ENCODE assay signal across 1 cellular context in genomic region chr7:50155755-50156154, GRCh38.
TF ChIP-seq lines count a peak whose summit lies in the region.

No MANE protein-coding gene starts in this region.

TF ChIP-seq in GM23338, 12 proteins besides CTCF, POLR2A, EP300 and RAD21 (continued from another document):
- TF ChIP-seq, protein P1, sequence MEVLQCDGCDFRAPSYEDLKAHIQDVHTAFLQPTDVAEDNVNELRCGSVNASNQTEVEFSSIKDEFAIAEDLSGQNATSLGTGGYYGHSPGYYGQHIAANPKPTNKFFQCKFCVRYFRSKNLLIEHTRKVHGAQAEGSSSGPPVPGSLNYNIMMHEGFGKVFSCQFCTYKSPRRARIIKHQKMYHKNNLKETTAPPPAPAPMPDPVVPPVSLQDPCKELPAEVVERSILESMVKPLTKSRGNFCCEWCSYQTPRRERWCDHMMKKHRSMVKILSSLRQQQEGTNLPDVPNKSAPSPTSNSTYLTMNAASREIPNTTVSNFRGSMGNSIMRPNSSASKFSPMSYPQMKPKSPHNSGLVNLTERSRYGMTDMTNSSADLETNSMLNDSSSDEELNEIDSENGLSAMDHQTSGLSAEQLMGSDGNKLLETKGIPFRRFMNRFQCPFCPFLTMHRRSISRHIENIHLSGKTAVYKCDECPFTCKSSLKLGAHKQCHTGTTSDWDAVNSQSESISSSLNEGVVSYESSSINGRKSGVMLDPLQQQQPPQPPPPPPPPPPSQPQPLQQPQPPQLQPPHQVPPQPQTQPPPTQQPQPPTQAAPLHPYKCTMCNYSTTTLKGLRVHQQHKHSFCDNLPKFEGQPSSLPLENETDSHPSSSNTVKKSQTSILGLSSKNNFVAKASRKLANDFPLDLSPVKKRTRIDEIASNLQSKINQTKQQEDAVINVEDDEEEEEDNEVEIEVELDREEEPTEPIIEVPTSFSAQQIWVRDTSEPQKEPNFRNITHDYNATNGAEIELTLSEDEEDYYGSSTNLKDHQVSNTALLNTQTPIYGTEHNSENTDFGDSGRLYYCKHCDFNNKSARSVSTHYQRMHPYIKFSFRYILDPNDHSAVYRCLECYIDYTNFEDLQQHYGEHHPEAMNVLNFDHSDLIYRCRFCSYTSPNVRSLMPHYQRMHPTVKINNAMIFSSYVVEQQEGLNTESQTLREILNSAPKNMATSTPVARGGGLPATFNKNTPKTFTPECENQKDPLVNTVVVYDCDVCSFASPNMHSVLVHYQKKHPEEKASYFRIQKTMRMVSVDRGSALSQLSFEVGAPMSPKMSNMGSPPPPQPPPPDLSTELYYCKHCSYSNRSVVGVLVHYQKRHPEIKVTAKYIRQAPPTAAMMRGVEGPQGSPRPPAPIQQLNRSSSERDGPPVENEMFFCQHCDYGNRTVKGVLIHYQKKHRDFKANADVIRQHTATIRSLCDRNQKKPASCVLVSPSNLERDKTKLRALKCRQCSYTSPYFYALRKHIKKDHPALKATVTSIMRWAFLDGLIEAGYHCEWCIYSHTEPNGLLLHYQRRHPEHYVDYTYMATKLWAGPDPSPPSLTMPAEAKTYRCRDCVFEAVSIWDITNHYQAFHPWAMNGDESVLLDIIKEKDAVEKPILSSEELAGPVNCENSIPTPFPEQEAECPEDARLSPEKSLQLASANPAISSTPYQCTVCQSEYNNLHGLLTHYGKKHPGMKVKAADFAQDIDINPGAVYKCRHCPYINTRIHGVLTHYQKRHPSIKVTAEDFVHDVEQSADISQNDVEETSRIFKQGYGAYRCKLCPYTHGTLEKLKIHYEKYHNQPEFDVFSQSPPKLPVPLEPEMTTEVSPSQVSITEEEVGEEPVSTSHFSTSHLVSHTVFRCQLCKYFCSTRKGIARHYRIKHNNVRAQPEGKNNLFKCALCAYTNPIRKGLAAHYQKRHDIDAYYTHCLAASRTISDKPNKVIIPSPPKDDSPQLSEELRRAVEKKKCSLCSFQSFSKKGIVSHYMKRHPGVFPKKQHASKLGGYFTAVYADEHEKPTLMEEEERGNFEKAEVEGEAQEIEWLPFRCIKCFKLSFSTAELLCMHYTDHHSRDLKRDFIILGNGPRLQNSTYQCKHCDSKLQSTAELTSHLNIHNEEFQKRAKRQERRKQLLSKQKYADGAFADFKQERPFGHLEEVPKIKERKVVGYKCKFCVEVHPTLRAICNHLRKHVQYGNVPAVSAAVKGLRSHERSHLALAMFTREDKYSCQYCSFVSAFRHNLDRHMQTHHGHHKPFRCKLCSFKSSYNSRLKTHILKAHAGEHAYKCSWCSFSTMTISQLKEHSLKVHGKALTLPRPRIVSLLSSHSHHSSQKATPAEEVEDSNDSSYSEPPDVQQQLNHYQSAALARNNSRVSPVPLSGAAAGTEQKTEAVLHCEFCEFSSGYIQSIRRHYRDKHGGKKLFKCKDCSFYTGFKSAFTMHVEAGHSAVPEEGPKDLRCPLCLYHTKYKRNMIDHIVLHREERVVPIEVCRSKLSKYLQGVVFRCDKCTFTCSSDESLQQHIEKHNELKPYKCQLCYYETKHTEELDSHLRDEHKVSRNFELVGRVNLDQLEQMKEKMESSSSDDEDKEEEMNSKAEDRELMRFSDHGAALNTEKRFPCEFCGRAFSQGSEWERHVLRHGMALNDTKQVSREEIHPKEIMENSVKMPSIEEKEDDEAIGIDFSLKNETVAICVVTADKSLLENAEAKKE (CRISPR knock-in tag; IDR thresholded peaks at IDR 0.05): no peak
- TF ChIP-seq NANOG (IDR thresholded peaks at IDR 0.05; ENCODE audit: borderline replicate concordance): no peak
- TF ChIP-seq REST (IDR thresholded peaks at IDR 0.05; ENCODE audit: unreplicated experiment): no peak
- no peak for TF ChIP-seq ZNF114 (CRISPR knock-in tag; IDR thresholded peaks at IDR 0.05)
- TF ChIP-seq EZH2phosphoT487 (IDR thresholded peaks at IDR 0.05; ENCODE audit: unreplicated experiment): no peak
- TF ChIP-seq POLR2AphosphoS5 (IDR thresholded peaks at IDR 0.05; ENCODE audit: low read depth): no peak
- TF ChIP-seq STAT1 (IDR thresholded peaks at IDR 0.05; ENCODE audit: unreplicated experiment): no peak
- no peak for TF ChIP-seq CREB1 (CRISPR knock-in tag; IDR thresholded peaks at IDR 0.05; ENCODE audit: low read depth)
TF ChIP-seq in GM23338: peak in this region for 0.
